In the genomic region with DNA sequence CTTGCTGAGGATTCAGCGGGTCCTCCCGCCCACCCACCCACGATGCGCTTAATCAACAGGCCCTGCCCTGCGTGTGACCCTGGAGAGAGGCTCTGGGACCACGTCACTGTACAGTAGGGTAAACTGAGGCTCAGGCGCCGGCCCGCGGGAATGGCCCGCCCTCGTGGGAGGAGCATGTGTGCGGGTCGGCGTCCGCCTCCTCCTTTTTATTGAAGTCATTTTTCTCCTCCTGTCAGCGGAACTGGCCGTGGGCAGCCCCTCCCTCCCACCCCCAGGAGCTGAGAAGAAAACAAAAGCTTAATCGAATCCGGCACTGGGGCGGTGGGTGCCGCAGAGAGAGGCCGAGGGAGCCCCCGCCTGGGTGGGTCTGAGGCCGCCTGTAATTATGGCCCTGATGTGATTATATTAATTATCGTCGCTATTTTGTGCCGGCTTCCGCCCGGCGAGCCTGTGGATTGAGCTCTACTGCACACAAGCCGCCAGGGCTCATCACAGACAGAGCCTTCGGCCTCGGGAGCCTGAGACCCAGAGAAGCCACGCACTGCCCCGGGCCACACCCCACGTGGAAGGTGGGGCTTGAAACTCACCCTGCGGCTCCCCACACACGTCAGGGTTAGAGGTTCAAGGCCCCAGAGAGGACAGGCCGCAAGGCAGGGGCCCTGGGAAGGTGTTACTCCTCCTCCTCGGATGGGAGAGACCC, we compare ENCODE assay signal across 16 cellular contexts. TPM values are rescaled to one million over a fixed set of nuclear protein-coding genes. Genes with fewer than 3 reads are reported as not detected.
DNase-seq lines count a peak whose midpoint lies in the region; ATAC-seq, FAIRE-seq and TF ChIP-seq lines count a peak whose summit lies in the region.
"Had no signal": no experiment of that assay in that cellular context is flagged by ENCODE, and none has a peak within 500 bp of the region (broad histone marks: within the 10 kb centered on the region; RNA-seq: fewer than 3 reads in every experiment).

No MANE protein-coding gene starts in this region.

- H2AFZ ChIP-seq in HepG2 (ENCODE audit: low read length), result no peak overlapping the region

- H3K27me3 ChIP-seq in right atrium auricular region (no peaks in the 10 kb centered on the region), HepG2 (ENCODE audit: control insufficient read depth in 1 of 2, insufficient read depth in 2 of 2, low read length in 2 of 2) (peaks cover 27 to 50% of the 10 kb centered on the region in 2 experiments), upper lobe of right lung (peaks cover 13% of the 10 kb centered on the region), colonic mucosa (peaks cover 39% of the 10 kb centered on the region)

- CTCF ChIA-PET in HepG2 (lab: Yijun Ruan, JAX; ENCODE audit: low intra/inter-chr PET ratio, low total read pairs), result no interaction called here

- H3K36me3 ChIP-seq in right atrium auricular region (no peaks in the 10 kb centered on the region), HepG2 (replicated peaks in 1 of 2; ENCODE audit: control insufficient read depth in 1 of 2, insufficient read depth in 2 of 2, low read length in 2 of 2) (no peaks in the 10 kb centered on the region), upper lobe of right lung (no peaks in the 10 kb centered on the region), colonic mucosa (no peaks in the 10 kb centered on the region)

- TF ChIP-seq POLR2A in HepG2 (IDR thresholded peaks at IDR 0.05; ENCODE audit: insufficient read depth in 1 of 2, low read depth in 2 of 2, low read length in 2 of 2), result no peak

- intact Hi-C loops in Right ventricle myocardium inferior (cut with DNase I) (no loop called here), HepG2 (cut with micrococcal nuclease; ENCODE audit: unreplicated experiment) (no loop called here), upper lobe of right lung (cut with DNase I) (no loop called here), colonic mucosa (cut with DNase I) (no loop called here)

- H3K4me1 ChIP-seq in right atrium auricular region, result no peaks in the 10 kb centered on the region
- H3K4me1 ChIP-seq in HepG2 (ENCODE audit: insufficient read depth, low read length), result 0 out of 2 replicates have a peak, but pooled peaks cover 6% of the 10 kb centered on the region
- H3K4me1 ChIP-seq in upper lobe of right lung, result no peaks in the 10 kb centered on the region
- no peaks in the 10 kb centered on the region for H3K4me1 ChIP-seq in colonic mucosa

- peak overlapping the region; percentile 18; the same call in 1 of the 2 replicates for H3K4me2 ChIP-seq in HepG2 (ENCODE audit: low read depth, low read length)

- H3K79me2 ChIP-seq in HepG2 (ENCODE audit: insufficient read depth, low read length), result no peaks in the 10 kb centered on the region

- TF ChIP-seq CTCF in right atrium auricular region (IDR thresholded peaks at IDR 0.05) (no peak), HepG2 (CRISPR knock-in tag; IDR thresholded peaks at IDR 0.05) (no peak), upper lobe of right lung (IDR thresholded peaks at IDR 0.05) (no peak), colonic mucosa (IDR thresholded peaks at IDR 0.05) (no peak)

- no TSS peak for BruUV-seq in HepG2 (replicated peaks; lab: Mats Ljungman, UMichigan)

- FAIRE-seq in HepG2 (lab: Jason Lieb, UNC), result no peak
- FAIRE-seq: small intestine had no signal

- in situ Hi-C loops in HepG2 (cut with HindIII; ENCODE audit: extremely low pct_ligation_motif_present, low pct_unique_long_range_greater_than_20kb), result no loop called here

- 0 out of 2 replicates have a peak, but pooled peaks cover 2% of the 10 kb centered on the region for H4K20me1 ChIP-seq in HepG2 (ENCODE audit: insufficient read depth, low read length)

- TF ChIP-seq EP300 in HepG2 (IDR thresholded peaks at IDR 0.05; ENCODE audit: low read depth in 2 of 2, low read length in 2 of 2), result no peak
- no peak for TF ChIP-seq EP300 in HepG2 (CRISPR knock-in tag; IDR thresholded peaks at IDR 0.05; ENCODE audit: borderline replicate concordance)

- H3K9me3 ChIP-seq in right atrium auricular region (no peaks in the 10 kb centered on the region), HepG2 (ENCODE audit: low read length) (no peaks in the 10 kb centered on the region), upper lobe of right lung (no peaks in the 10 kb centered on the region), colonic mucosa (no peaks in the 10 kb centered on the region)

- H3K4me3 ChIP-seq in right atrium auricular region (no peak overlapping the region), HepG2 (replicated peaks in 1 of 3; ENCODE audit: insufficient read depth in 1 of 3, low read depth in 2 of 3, low read length in 3 of 3) (no peak overlapping the region; a peak in 1 of 6 replicates), upper lobe of right lung (no peak overlapping the region), colonic mucosa (no peak overlapping the region)
- H3K4me3 ChIP-seq: coronary artery had no signal

- H3K27ac ChIP-seq in right atrium auricular region (no peak overlapping the region), HepG2 (ENCODE audit: extremely low read length, insufficient read depth, low read length) (no peak overlapping the region), upper lobe of right lung (no peak overlapping the region), colonic mucosa (no peak overlapping the region)
- H3K27ac ChIP-seq: coronary artery had no signal

- H3K9ac ChIP-seq in HepG2 (ENCODE audit: insufficient read depth, low read depth, low read length) (no peak overlapping the region), colonic mucosa (ENCODE audit: low read depth in 2 of 2, low read length in 2 of 2) (no peak overlapping the region)

- DNase-seq in Right ventricle myocardium inferior (ENCODE audit: missing footprints), result peak; percentile 55
- no peak for DNase-seq in right atrium auricular region (ENCODE audit: low spot score)
- DNase-seq in NCI-H82 treated with DMSO at 0.1 percent for 48 hours (lab: John Stamatoyannopoulos, UW; ENCODE audit: unreplicated experiment), result peak; percentile 52
- no peak for DNase-seq in HepG2 (ENCODE audit: low spot score)
- DNase-seq in upper lobe of right lung, result peak; percentile 54
- DNase-seq in colonic mucosa, result no peak
- DNase-seq: anterior cingulate cortex; immature natural killer cell; NCI-H446; small intestine; stimulated activated naive CD4-positive, alpha-beta T cell treated with Interleukin-2 at 50 U/mL for 16 hours; SW 1271 had no signal

- no peak for TF ChIP-seq RAD21 in HepG2 (CRISPR knock-in tag; IDR thresholded peaks at IDR 0.05)

- 12% methylated on average over 31 of the region's 41 CpGs for WGBS in HepG2 (ENCODE audit: low lambda C conversion rate)

- POLR2A ChIA-PET in HepG2 (lab: Yijun Ruan, JAX), result no interaction called here

- ATAC-seq in Right ventricle myocardium inferior, result no peak
- ATAC-seq in HepG2, result no peak
- ATAC-seq in upper lobe of right lung, result no peak
- no peak for ATAC-seq in GM19463 (IDR thresholded peaks at IDR 0.05; ENCODE audit: unreplicated experiment)
- no peak for ATAC-seq in HG03108 (IDR thresholded peaks at IDR 0.05; ENCODE audit: unreplicated experiment)

RNA-seq across cellular contexts. Expression of a gene that starts 7.0 kb away (rescaled TPM):
- 1.0 TPM for total RNA-seq in Right ventricle myocardium inferior
- total RNA-seq in right atrium auricular region, result under 1 TPM; 0.26 to 0.55 TPM
- not detected in 2 replicates for total RNA-seq in HepG2 (2016; rRNA removed; fragmentation: Illumina TruSeq; extraction: Trizol)
- total RNA-seq in HepG2 (2016; cell fraction: cytosol; rRNA removed; fragmentation: Illumina TruSeq; extraction: Trizol; ENCODE audit: low read depth), result not detected in 2 replicates
- total RNA-seq in HepG2 (2016; cell fraction: insoluble cytoplasmic fraction; rRNA removed; fragmentation: Illumina TruSeq; extraction: Trizol), result not detected in 2 replicates
- not detected in 2 replicates for total RNA-seq in HepG2 (2016; cell fraction: membrane; rRNA removed; fragmentation: Illumina TruSeq; extraction: Trizol)
- total RNA-seq in HepG2 (2016; cell fraction: nucleus; rRNA removed; fragmentation: Illumina TruSeq; extraction: Trizol), result not detected in 2 replicates
- not detected in 2 replicates for polyA plus RNA-seq in HepG2 (2011; rRNA removed)
- not detected in 2 replicates for polyA plus RNA-seq in HepG2 (2011; cell fraction: cytosol; rRNA removed)
- 0.16 and 0.36 TPM in 2 replicates for polyA plus RNA-seq in HepG2 (2011; cell fraction: nucleus; rRNA removed)
- 0.12 TPM in 1 of 2 replicates, not detected in the other for polyA plus RNA-seq in HepG2 (2012)
- not detected in 2 replicates for polyA plus RNA-seq in HepG2 (2016; cell fraction: cytosol; fragmentation: Illumina TruSeq; extraction: Trizol; ENCODE audit: low read depth)
- polyA plus RNA-seq in HepG2 (2016; cell fraction: insoluble cytoplasmic fraction; fragmentation: Illumina TruSeq; extraction: Trizol; ENCODE audit: low read depth), result not detected in 2 replicates
- not detected in 2 replicates for polyA plus RNA-seq in HepG2 (2016; cell fraction: membrane; fragmentation: Illumina TruSeq; extraction: Trizol; ENCODE audit: low read depth)
- polyA plus RNA-seq in HepG2 (2016; cell fraction: nucleus; fragmentation: Illumina TruSeq; extraction: Trizol; ENCODE audit: insufficient read depth, low read depth), result not detected in 2 replicates
- polyA minus RNA-seq in HepG2 (2011; rRNA and poly(A)+ RNA removed; ENCODE audit: low replicate concordance), result not detected in 2 replicates
- polyA minus RNA-seq in HepG2 (2011; cell fraction: cytosol; rRNA and poly(A)+ RNA removed), result not detected in 2 replicates
- polyA minus RNA-seq in HepG2 (2011; cell fraction: nucleus; rRNA and poly(A)+ RNA removed), result not detected in 2 replicates
- 2.6 TPM for total RNA-seq in upper lobe of right lung
- total RNA-seq in colonic mucosa, result under 1 TPM; 0.52 to 0.96 TPM
- polyA plus RNA-seq: immature natural killer cell had no signal

RNA-seq across cellular contexts. Expression of a gene that starts 57.4 kb away (rescaled TPM):
- total RNA-seq in Right ventricle myocardium inferior (16.3 TPM), right atrium auricular region (10 to 100 TPM; 15.2 to 22.4 TPM), HepG2 (2016; rRNA removed; fragmentation: Illumina TruSeq; extraction: Trizol) (7.9 and 9.6 TPM in 2 replicates), upper lobe of right lung (43.1 TPM), colonic mucosa (10 to 100 TPM; 17.3 to 19.1 TPM)
- 11.9 and 12.6 TPM in 2 replicates for total RNA-seq in HepG2 (2016; cell fraction: cytosol; rRNA removed; fragmentation: Illumina TruSeq; extraction: Trizol; ENCODE audit: low read depth)
- total RNA-seq in HepG2 (2016; cell fraction: insoluble cytoplasmic fraction; rRNA removed; fragmentation: Illumina TruSeq; extraction: Trizol), result 10.4 and 13.2 TPM in 2 replicates
- 8.0 and 11.3 TPM in 2 replicates for total RNA-seq in HepG2 (2016; cell fraction: membrane; rRNA removed; fragmentation: Illumina TruSeq; extraction: Trizol)
- total RNA-seq in HepG2 (2016; cell fraction: nucleus; rRNA removed; fragmentation: Illumina TruSeq; extraction: Trizol), result 8.0 and 17.5 TPM in 2 replicates
- 22.9 and 25.7 TPM in 2 replicates for polyA plus RNA-seq in HepG2 (2011; rRNA removed)
- 8.3 and 13.6 TPM in 2 replicates for polyA plus RNA-seq in HepG2 (2011; cell fraction: cytosol; rRNA removed)
- 54.0 and 67.5 TPM in 2 replicates for polyA plus RNA-seq in HepG2 (2011; cell fraction: nucleus; rRNA removed)
- 21.3 and 21.5 TPM in 2 replicates for polyA plus RNA-seq in HepG2 (2012)
- polyA plus RNA-seq in HepG2 (2016; cell fraction: cytosol; fragmentation: Illumina TruSeq; extraction: Trizol; ENCODE audit: low read depth), result 1.2 and 1.7 TPM in 2 replicates
- polyA plus RNA-seq in HepG2 (2016; cell fraction: insoluble cytoplasmic fraction; fragmentation: Illumina TruSeq; extraction: Trizol; ENCODE audit: low read depth), result 9.7 and 15.4 TPM in 2 replicates
- 4.1 and 4.8 TPM in 2 replicates for polyA plus RNA-seq in HepG2 (2016; cell fraction: membrane; fragmentation: Illumina TruSeq; extraction: Trizol; ENCODE audit: low read depth)
- 29.5 and 34.6 TPM in 2 replicates for polyA plus RNA-seq in HepG2 (2016; cell fraction: nucleus; fragmentation: Illumina TruSeq; extraction: Trizol; ENCODE audit: insufficient read depth, low read depth)
- polyA minus RNA-seq in HepG2 (2011; rRNA and poly(A)+ RNA removed; ENCODE audit: low replicate concordance), result 39.4 and 61.2 TPM in 2 replicates
- 16.5 and 19.2 TPM in 2 replicates for polyA minus RNA-seq in HepG2 (2011; cell fraction: cytosol; rRNA and poly(A)+ RNA removed)
- polyA minus RNA-seq in HepG2 (2011; cell fraction: nucleus; rRNA and poly(A)+ RNA removed), result 37.2 and 38.9 TPM in 2 replicates

RNA-seq across cellular contexts. Expression of a gene that starts 58.8 kb away (rescaled TPM):
- total RNA-seq in Right ventricle myocardium inferior (10.7 TPM), right atrium auricular region (10 to 100 TPM in 1 of 2 donors, 1 to 10 TPM in 1; 9.6 to 26.8 TPM), HepG2 (2016; rRNA removed; fragmentation: Illumina TruSeq; extraction: Trizol) (4.8 and 9.0 TPM in 2 replicates), upper lobe of right lung (37.8 TPM), colonic mucosa (1 to 10 TPM; 2.7 to 9.5 TPM)
- total RNA-seq in HepG2 (2016; cell fraction: cytosol; rRNA removed; fragmentation: Illumina TruSeq; extraction: Trizol; ENCODE audit: low read depth), result 11.0 and 12.0 TPM in 2 replicates
- total RNA-seq in HepG2 (2016; cell fraction: insoluble cytoplasmic fraction; rRNA removed; fragmentation: Illumina TruSeq; extraction: Trizol), result 3.9 and 8.8 TPM in 2 replicates
- 12.6 and 14.2 TPM in 2 replicates for total RNA-seq in HepG2 (2016; cell fraction: membrane; rRNA removed; fragmentation: Illumina TruSeq; extraction: Trizol)
- 7.1 and 9.7 TPM in 2 replicates for total RNA-seq in HepG2 (2016; cell fraction: nucleus; rRNA removed; fragmentation: Illumina TruSeq; extraction: Trizol)
- 18.3 and 35.8 TPM in 2 replicates for polyA plus RNA-seq in HepG2 (2011; rRNA removed)
- polyA plus RNA-seq in HepG2 (2011; cell fraction: cytosol; rRNA removed), result 12.4 and 18.0 TPM in 2 replicates
- polyA plus RNA-seq in HepG2 (2011; cell fraction: nucleus; rRNA removed), result 247 and 276 TPM in 2 replicates
- 21.5 and 36.3 TPM in 2 replicates for polyA plus RNA-seq in HepG2 (2012)
- 11.4 and 12.5 TPM in 2 replicates for polyA plus RNA-seq in HepG2 (2016; cell fraction: cytosol; fragmentation: Illumina TruSeq; extraction: Trizol; ENCODE audit: low read depth)
- polyA plus RNA-seq in HepG2 (2016; cell fraction: insoluble cytoplasmic fraction; fragmentation: Illumina TruSeq; extraction: Trizol; ENCODE audit: low read depth), result 4.7 and 5.3 TPM in 2 replicates
- polyA plus RNA-seq in HepG2 (2016; cell fraction: membrane; fragmentation: Illumina TruSeq; extraction: Trizol; ENCODE audit: low read depth), result 13.0 and 14.2 TPM in 2 replicates
- polyA plus RNA-seq in HepG2 (2016; cell fraction: nucleus; fragmentation: Illumina TruSeq; extraction: Trizol; ENCODE audit: insufficient read depth, low read depth), result 30.5 and 30.9 TPM in 2 replicates
- polyA minus RNA-seq in HepG2 (2011; rRNA and poly(A)+ RNA removed; ENCODE audit: low replicate concordance), result 39.0 TPM in 1 of 2 replicates, not detected in the other
- 11.5 and 24.1 TPM in 2 replicates for polyA minus RNA-seq in HepG2 (2011; cell fraction: cytosol; rRNA and poly(A)+ RNA removed)
- polyA minus RNA-seq in HepG2 (2011; cell fraction: nucleus; rRNA and poly(A)+ RNA removed), result 14.5 and 16.0 TPM in 2 replicates
- total RNA-seq: activated T-helper 2 cell treated with anti-CD3 and anti-CD28 coated beads, Interferon-gamma antibody, Interleukin-2, Interleukin-4, amounts not matched to agents 10 μg/mL and 5 μg/mL and 100 μg/mL, durations not matched to agents 14 hours and 24 hours and 36 hours had no signal
- polyA plus RNA-seq: immature natural killer cell had no signal

Comparison
In these comparisons a context has a peak if more than half of its experiments do, and no peak if none do; other contexts are left out.
1. DNase-seq: peak in Right ventricle myocardium inferior (single experiment), NCI-H82 treated with DMSO at 0.1 percent for 48 hours (single experiment) and upper lobe of right lung (single experiment); none in right atrium auricular region (single experiment), HepG2 (single experiment) and colonic mucosa (single experiment).